ENCODE assay signal across 8 cellular contexts in genomic region chr3:12193485-12194165, GRCh38. TPM values are rescaled to one million over a fixed set of nuclear protein-coding genes. Genes with fewer than 3 reads are reported as not detected.
DNase-seq lines count a peak whose midpoint lies in the region; ATAC-seq lines count a peak whose summit lies in the region.

No MANE protein-coding gene starts in this region.

- no peak overlapping the region for H3K27ac ChIP-seq in SJCRH30

- H3K4me3 ChIP-seq in SJCRH30, result no peak overlapping the region

- peaks cover 5% of the 10 kb centered on the region for H3K4me1 ChIP-seq in SJCRH30

- DNase-seq in 8988T, result peak; percentile 40
- DNase-seq in SJCRH30, result peak; percentile 21
- peak; percentile 99 for DNase-seq in fibroblast of gingiva (ENCODE audit: low read depth)
- peak; percentile 90 for DNase-seq in smooth muscle cell of the brain vasculature (ENCODE audit: low read depth, low spot score)
- DNase-seq in C1 segment of cervical spinal cord (lab: John Stamatoyannopoulos, UW), result no peak
- no peak for DNase-seq in COLO668 (lab: John Stamatoyannopoulos, UW; ENCODE audit: unreplicated experiment)

- no peaks in the 10 kb centered on the region for H3K9me3 ChIP-seq in SJCRH30 (replicated peaks)

- H3K36me3 ChIP-seq in SJCRH30, result no peaks in the 10 kb centered on the region

- ATAC-seq in GM18858 (IDR thresholded peaks at IDR 0.05; ENCODE audit: unreplicated experiment) (peak; percentile 48), HG03097 (IDR thresholded peaks at IDR 0.05; ENCODE audit: low FRiP score, unreplicated experiment) (peak; percentile 52)

- no peaks in the 10 kb centered on the region for H3K27me3 ChIP-seq in SJCRH30

RNA-seq across cellular contexts. Expression of gene TIMP4, which starts 34.9 kb away (rescaled TPM):
- total RNA-seq in SJCRH30 (2014; rRNA removed; shearing (Covaris generic)), result not detected in 2 replicates

Comparison
In these comparisons a context has a peak if more than half of its experiments do, and no peak if none do; other contexts are left out.
1. DNase-seq: peak in 8988T (single experiment), SJCRH30 (2 of 2), fibroblast of gingiva (single experiment) and smooth muscle cell of the brain vasculature (single experiment); none in C1 segment of cervical spinal cord (0 of 14) and COLO668 (single experiment).